9 cellular contexts compared by ENCODE assay signal in the genomic region with DNA sequence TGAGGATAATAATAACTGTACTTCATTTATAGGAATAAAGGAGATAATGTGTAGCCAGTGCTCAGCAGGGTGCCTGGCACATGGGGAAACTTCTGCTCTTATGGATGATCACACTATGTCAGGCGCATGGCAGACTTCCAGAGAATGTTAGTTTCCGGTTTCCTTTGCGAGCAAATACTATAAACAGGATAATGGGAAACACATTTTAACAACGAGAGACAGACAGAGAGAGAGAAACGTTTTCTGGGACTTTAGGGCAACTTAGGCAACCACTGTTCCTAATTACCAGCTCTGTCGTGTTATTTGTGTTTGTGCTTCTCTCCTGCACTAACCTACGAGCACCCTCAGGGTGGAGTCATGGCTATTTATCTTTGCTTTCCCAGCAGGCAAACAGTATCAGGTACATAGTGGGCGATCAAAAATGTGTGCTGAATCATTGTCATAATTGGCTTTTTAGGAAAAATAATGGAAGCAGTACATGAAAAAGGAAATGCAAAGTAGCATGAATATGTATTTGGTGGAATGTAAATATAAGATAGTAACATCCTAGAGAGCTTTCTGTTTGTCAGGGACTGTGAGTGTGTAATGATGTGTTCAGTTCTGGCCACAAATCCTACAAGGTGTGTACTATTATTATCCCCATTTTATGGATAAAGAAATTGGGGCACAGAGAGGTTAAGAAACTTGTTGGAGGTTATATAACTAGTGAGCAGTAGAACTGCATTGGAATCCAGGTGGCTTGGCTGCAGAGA. TPM values are rescaled to one million over a fixed set of nuclear protein-coding genes. Genes with fewer than 3 reads are reported as not detected.
DNase-seq lines count a peak whose midpoint lies in the region; TF ChIP-seq lines count a peak whose summit lies in the region.
"Had no signal": no experiment of that assay in that cellular context is flagged by ENCODE, and none has a peak within 500 bp of the region (broad histone marks: within the 10 kb centered on the region; RNA-seq: fewer than 3 reads in every experiment).

No MANE protein-coding gene starts in this region.

- CTCF ChIA-PET in CD4-positive, alpha-beta memory T cell (lab: Charles Lee; ENCODE audit: partially characterized antibody) = no interaction called here

- no peak overlapping the region for H3K4me3 Mint-ChIP-seq in progenitor cell of endocrine pancreas (ENCODE audit: low read depth)
- H3K4me3 Mint-ChIP-seq in CD4-positive, alpha-beta memory T cell = no peak overlapping the region

- DNase-seq in GM04504 (ENCODE audit: low read depth) (peak; percentile 92), NCI-H2227 (lab: John Stamatoyannopoulos, UW; ENCODE audit: unreplicated experiment) (peak; percentile 29), choroid plexus epithelial cell (ENCODE audit: low read depth) (peak; percentile 92), progenitor cell of endocrine pancreas (ENCODE audit: low spot score, unreplicated experiment) (no peak), GM13976 (ENCODE audit: low spot score) (no peak), NCI-H187 (lab: John Stamatoyannopoulos, UW) (no peak)
- DNase-seq in CD4-positive, alpha-beta memory T cell = no peak

- in situ Hi-C loops in GM13976 (cut with MboI; ENCODE audit: low sequenced_read_pairs, unreplicated experiment) = no loop called here

- POLR2A ChIA-PET in CD4-positive, alpha-beta memory T cell (lab: Charles Lee; ENCODE audit: partially characterized antibody) = no interaction called here

- no peaks in the 10 kb centered on the region for H3K4me1 ChIP-seq in CD4-positive, alpha-beta memory T cell (ENCODE audit: insufficient read depth, low read length)

- H3K27ac ChIP-seq in CD4-positive, alpha-beta memory T cell (ENCODE audit: low read depth, low read length) = no peak overlapping the region
- H3K27ac ChIP-seq: neutrophil had no signal

- H3K9me3 Mint-ChIP-seq in progenitor cell of endocrine pancreas (ENCODE audit: low read depth) = no peaks in the 10 kb centered on the region
- H3K9me3 Mint-ChIP-seq in CD4-positive, alpha-beta memory T cell = no peaks in the 10 kb centered on the region
- H3K9me3 Mint-ChIP-seq: activated T-helper 2 cell treated with anti-CD3 and anti-CD28 coated beads, Interferon-gamma antibody, Interleukin-2, Interleukin-4, amounts not matched to agents 10 μg/mL and 5 μg/mL and 100 μg/mL, durations not matched to agents 14 hours and 24 hours and 36 hours had no signal

- no peak overlapping the region for H3K4me3 ChIP-seq in choroid plexus epithelial cell (ENCODE audit: low read depth, low read length)
- H3K4me3 ChIP-seq in CD4-positive, alpha-beta memory T cell (ENCODE audit: low read length in 2 of 2) = no peak overlapping the region

- H3K4me1 Mint-ChIP-seq in progenitor cell of endocrine pancreas (ENCODE audit: low read depth) = no peaks in the 10 kb centered on the region
- no peaks in the 10 kb centered on the region for H3K4me1 Mint-ChIP-seq in CD4-positive, alpha-beta memory T cell

- peaks cover 4% of the 10 kb centered on the region for H3K27me3 Mint-ChIP-seq in progenitor cell of endocrine pancreas
- peaks cover 3 to 16% of the 10 kb centered on the region in 2 donors for H3K27me3 Mint-ChIP-seq in CD4-positive, alpha-beta memory T cell

- no peaks in the 10 kb centered on the region for H3K9me3 ChIP-seq in CD4-positive, alpha-beta memory T cell (ENCODE audit: control insufficient read depth in 1 of 2, low read length in 2 of 2)
- H3K9me3 ChIP-seq: neutrophil had no signal

- H3K27ac Mint-ChIP-seq in progenitor cell of endocrine pancreas = peak overlapping the region; percentile 11
- H3K27ac Mint-ChIP-seq in CD4-positive, alpha-beta memory T cell = no peak overlapping the region
- H3K27ac Mint-ChIP-seq: activated T-helper 2 cell treated with anti-CD3 and anti-CD28 coated beads, Interferon-gamma antibody, Interleukin-2, Interleukin-4, amounts not matched to agents 10 μg/mL and 5 μg/mL and 100 μg/mL, durations not matched to agents 14 hours and 24 hours and 36 hours had no signal

- intact Hi-C loops in CD4-positive, alpha-beta memory T cell (cut with micrococcal nuclease) = no loop called here

- H3K36me3 Mint-ChIP-seq in progenitor cell of endocrine pancreas (ENCODE audit: insufficient read depth) = no peaks in the 10 kb centered on the region
- no peaks in the 10 kb centered on the region for H3K36me3 Mint-ChIP-seq in CD4-positive, alpha-beta memory T cell

- H3K27me3 ChIP-seq in CD4-positive, alpha-beta memory T cell (ENCODE audit: insufficient read depth, low read length) = no peaks in the 10 kb centered on the region
- H3K27me3 ChIP-seq: neutrophil had no signal

- no peak for TF ChIP-seq CTCF in choroid plexus epithelial cell (conservative IDR thresholded peaks at IDR 0.05; ENCODE audit: low read depth, low read length)
- no peak for TF ChIP-seq CTCF in progenitor cell of endocrine pancreas (IDR thresholded peaks at IDR 0.05; ENCODE audit: unreplicated experiment)
- TF ChIP-seq CTCF in GM13976 (IDR thresholded peaks at IDR 0.05; ENCODE audit: borderline replicate concordance, control extremely low read depth, extremely low read depth, insufficient read depth, missing control alignments) = no peak

- H3K36me3 ChIP-seq in CD4-positive, alpha-beta memory T cell (ENCODE audit: insufficient read depth, low read length) = no peaks in the 10 kb centered on the region
- H3K36me3 ChIP-seq: neutrophil had no signal

RNA-seq across cellular contexts. Expression of a gene that starts 36.8 kb away (rescaled TPM):
- total RNA-seq in progenitor cell of endocrine pancreas = 249 and 274 TPM in 2 replicates
- total RNA-seq in CD4-positive, alpha-beta memory T cell = not detected
- polyA plus RNA-seq in CD4-positive, alpha-beta memory T cell = not detected

Comparison
In these comparisons a context has a peak if more than half of its experiments do, and no peak if none do; other contexts are left out.
1. DNase-seq: peak in GM04504 (single experiment), NCI-H2227 (single experiment) and choroid plexus epithelial cell (single experiment); none in progenitor cell of endocrine pancreas (single experiment), GM13976 (single experiment), NCI-H187 (0 of 2) and CD4-positive, alpha-beta memory T cell (0 of 5).
2. RNA of a gene that starts 36.8 kb away (total RNA-seq): 249 to 274 TPM in progenitor cell of endocrine pancreas; not detected in CD4-positive, alpha-beta memory T cell; every median in the first group is over 100 times any median in the second.